Comparison of ENCODE assay signal across 1 cellular context in the genomic region with DNA sequence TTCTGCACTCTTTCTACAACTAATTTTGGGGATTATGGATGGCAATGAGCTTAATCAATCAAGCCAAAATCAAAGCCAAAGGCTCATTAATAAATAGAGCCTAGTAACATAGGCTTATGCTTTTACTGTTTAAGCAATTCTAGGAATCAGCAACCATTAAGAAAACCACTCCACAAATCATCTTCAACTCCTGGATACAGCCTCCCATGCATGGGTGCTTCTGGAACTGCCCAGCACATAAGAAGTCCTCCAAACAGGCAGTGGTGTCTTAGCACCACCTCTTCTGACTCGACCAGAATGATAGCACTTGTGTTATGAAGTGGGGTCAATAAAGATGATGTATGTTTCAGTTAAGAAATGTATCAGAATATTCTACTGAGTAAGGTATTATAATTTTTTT.
TF ChIP-seq lines count a peak whose summit lies in the region.

No MANE protein-coding gene starts in this region.

TF ChIP-seq in IMR-90, 13 proteins besides CTCF, POLR2A, EP300 and RAD21 (continued from another document):
- TF ChIP-seq RFX5 (IDR thresholded peaks at IDR 0.05; ENCODE audit: low read depth, low read length) (no peak), MAFK (IDR thresholded peaks at IDR 0.05; ENCODE audit: low read depth, low read length) (no peak), MAZ (IDR thresholded peaks at IDR 0.05; ENCODE audit: borderline replicate concordance, low read depth, low read length) (no peak), CHD1 (IDR thresholded peaks at IDR 0.05; ENCODE audit: low read depth, low read length) (no peak), SMC3 (IDR thresholded peaks at IDR 0.05; ENCODE audit: low read depth, low read length) (no peak), ELK1 (IDR thresholded peaks at IDR 0.05; ENCODE audit: borderline replicate concordance, low read depth, low read length) (no peak), NFE2L2 (IDR thresholded peaks at IDR 0.05; ENCODE audit: low read depth, low read length) (no peak), MXI1 (IDR thresholded peaks at IDR 0.05; ENCODE audit: borderline replicate concordance, low read depth, low read length) (no peak), BHLHE40 (IDR thresholded peaks at IDR 0.05; ENCODE audit: low read depth, low read length) (no peak), FOS (IDR thresholded peaks at IDR 0.05; ENCODE audit: low read depth, low read length) (no peak), RCOR1 (IDR thresholded peaks at IDR 0.05; ENCODE audit: insufficient replicate concordance, low read length) (no peak)
- TF ChIP-seq, protein P1, sequence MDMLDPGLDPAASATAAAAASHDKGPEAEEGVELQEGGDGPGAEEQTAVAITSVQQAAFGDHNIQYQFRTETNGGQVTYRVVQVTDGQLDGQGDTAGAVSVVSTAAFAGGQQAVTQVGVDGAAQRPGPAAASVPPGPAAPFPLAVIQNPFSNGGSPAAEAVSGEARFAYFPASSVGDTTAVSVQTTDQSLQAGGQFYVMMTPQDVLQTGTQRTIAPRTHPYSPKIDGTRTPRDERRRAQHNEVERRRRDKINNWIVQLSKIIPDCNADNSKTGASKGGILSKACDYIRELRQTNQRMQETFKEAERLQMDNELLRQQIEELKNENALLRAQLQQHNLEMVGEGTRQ (IDR thresholded peaks at IDR 0.05; ENCODE audit: low read depth, low read length), result no peak
